Comparison of ENCODE assay signal across 12 cellular contexts in genomic region chr6:126063512-126064146, GRCh38.
DNase-seq lines count a peak whose midpoint lies in the region; ATAC-seq and TF ChIP-seq lines count a peak whose summit lies in the region.
"Had no signal": no experiment of that assay in that cellular context is flagged by ENCODE, and none has a peak within 500 bp of the region (broad histone marks: within the 10 kb centered on the region; RNA-seq: fewer than 3 reads in every experiment).

No MANE protein-coding gene starts in this region.

- no peaks in the 10 kb centered on the region for H3K9me3 Mint-ChIP-seq in Caco-2 (ENCODE audit: unreplicated experiment)

- H3K36me3 ChIP-seq in Caco-2 (ENCODE audit: control insufficient read depth, insufficient read depth, low read length) = no peaks in the 10 kb centered on the region
- no peaks in the 10 kb centered on the region for H3K36me3 ChIP-seq in HUES6 (ENCODE audit: control insufficient read depth, insufficient read depth, low read length)
- no peaks in the 10 kb centered on the region for H3K36me3 ChIP-seq in psoas muscle (ENCODE audit: insufficient read depth in 1 of 2, low read depth in 1 of 2)
- H3K36me3 ChIP-seq: right lobe of liver had no signal

- TF ChIP-seq CTCF in Caco-2 (IDR thresholded peaks at IDR 0.05; ENCODE audit: insufficient read depth in 1 of 2, low read depth in 1 of 2, low read length in 1 of 2, severe bottlenecking in 1 of 2, unreplicated experiment in 1 of 2) = no peak
- TF ChIP-seq CTCF in fibroblast of mammary gland (conservative IDR thresholded peaks at IDR 0.05; ENCODE audit: control insufficient read depth, insufficient read depth, low read depth, low read length) = no peak
- no peak for TF ChIP-seq CTCF in RWPE1 (conservative IDR thresholded peaks at IDR 0.05; ENCODE audit: low read depth)
- no peak for TF ChIP-seq CTCF in psoas muscle (IDR thresholded peaks at IDR 0.05)

- H3K9me3 ChIP-seq in Caco-2 (0 out of 2 replicates have a peak, but pooled peaks cover 3% of the 10 kb centered on the region), HUES6 (ENCODE audit: control insufficient read depth, insufficient read depth, low read depth, low read length) (no peaks in the 10 kb centered on the region), psoas muscle (no peaks in the 10 kb centered on the region)
- H3K9me3 ChIP-seq: right lobe of liver had no signal

- 75 to 82% (median 76%) methylated on average over 6 of the region's 6 CpGs for WGBS in psoas muscle, 3 donors

- no peak overlapping the region for H3K9ac ChIP-seq in HUES6 (ENCODE audit: low read length)

- no peak overlapping the region for H3K4me3 ChIP-seq in Caco-2 (ENCODE audit: low read depth, low read length)
- H3K4me3 ChIP-seq in HUES6 (ENCODE audit: low read depth, low read length) = no peak overlapping the region
- no peak overlapping the region for H3K4me3 ChIP-seq in fibroblast of mammary gland (ENCODE audit: control insufficient read depth, low read depth, low read length)
- no peak overlapping the region for H3K4me3 ChIP-seq in psoas muscle
- H3K4me3 ChIP-seq: heart right ventricle, right lobe of liver had no signal

- H3K4me1 ChIP-seq in Caco-2 (peaks cover 21% of the 10 kb centered on the region), HUES6 (ENCODE audit: control insufficient read depth, insufficient read depth, low read length) (peaks cover 10% of the 10 kb centered on the region; the same call in 1 of the 2 replicates), psoas muscle (peaks cover 10% of the 10 kb centered on the region)
- H3K4me1 ChIP-seq: heart right ventricle, right lobe of liver had no signal

- peaks cover 23% of the 10 kb centered on the region for H3K4me1 Mint-ChIP-seq in Caco-2 (ENCODE audit: low read depth, unreplicated experiment)

- H3K27ac Mint-ChIP-seq in Caco-2 (ENCODE audit: unreplicated experiment) = peak overlapping the region; percentile 34

- H3K27me3 Mint-ChIP-seq in Caco-2 (ENCODE audit: insufficient read depth, unreplicated experiment) = no peaks in the 10 kb centered on the region

- no peak for DNase-seq in Caco-2
- peak; percentile 90 for DNase-seq in fibroblast of mammary gland (ENCODE audit: low read depth)
- DNase-seq in T-helper 9 cell = no peak
- DNase-seq in NK-92 (lab: John Stamatoyannopoulos, UW; ENCODE audit: unreplicated experiment) = no peak
- DNase-seq in RWPE1 (ENCODE audit: low spot score) = no peak
- DNase-seq in psoas muscle = no peak
- DNase-seq: activated naive CD4-positive, alpha-beta T cell treated with anti-CD3 and anti-CD28 coated beads, Interleukin-2, amount 50 U/mL, for 16 hours; heart right ventricle; right lobe of liver; substantia nigra had no signal

- POLR2A ChIA-PET in Caco-2 (lab: Charles Lee) (no interaction called here), RWPE1 (lab: Yijun Ruan, JAX; ENCODE audit: low non-redundant PET) (no interaction called here)

- H3K27ac ChIP-seq in HUES6 (ENCODE audit: low read depth, low read length) (peak overlapping the region; percentile 29; the same call in 1 of the 2 replicates), RWPE1 (no peak overlapping the region), psoas muscle (no peak overlapping the region)
- H3K27ac ChIP-seq: heart right ventricle, right lobe of liver had no signal

- BruUV-seq in Caco-2 (replicated peaks; lab: Mats Ljungman, UMichigan) = no TSS peak

- H3K27me3 ChIP-seq in Caco-2 (replicated peaks; ENCODE audit: control insufficient read depth, insufficient read depth, low read length) (no peaks in the 10 kb centered on the region), HUES6 (ENCODE audit: control insufficient read depth, insufficient read depth, low read length) (no peaks in the 10 kb centered on the region), psoas muscle (ENCODE audit: insufficient read depth in 3 of 3, low read length in 2 of 3) (no peaks in the 10 kb centered on the region)
- H3K27me3 ChIP-seq: heart right ventricle, right lobe of liver had no signal

- H3K4me3 Mint-ChIP-seq in Caco-2 (ENCODE audit: unreplicated experiment) = peak overlapping the region; percentile 14

- intact Hi-C loops in Caco-2 (cut with micrococcal nuclease; ENCODE audit: unreplicated experiment) = no loop called here
- intact Hi-C loops in psoas muscle (cut with DNase I) = no loop called here

- H3K36me3 Mint-ChIP-seq in Caco-2 (ENCODE audit: insufficient read depth, unreplicated experiment) = peaks cover 23% of the 10 kb centered on the region

- CTCF ChIA-PET in Caco-2 (lab: Charles Lee) (interaction anchor here (1.5 kb wide), 1 partner anchor 49 kb away, joined by 4 read pairs; no protein-coding TSS in a partner anchor), RWPE1 (lab: Yijun Ruan, JAX) (interaction anchor here (0.5 to 0.7 kb wide), 2 partner anchors 16 kb away, joined by 3 read pairs; no protein-coding TSS in a partner anchor)

- ATAC-seq in GM21825 (IDR thresholded peaks at IDR 0.05; ENCODE audit: unreplicated experiment) (peak; percentile 85), psoas muscle (no peak)
- ATAC-seq: heart right ventricle, right lobe of liver had no signal
